8 cellular contexts compared by ENCODE assay signal in genomic region chr3:97820780-97821179, GRCh38. TPM values are rescaled to one million over a fixed set of nuclear protein-coding genes. Genes with fewer than 3 reads are reported as not detected.
DNase-seq lines count a peak whose midpoint lies in the region; ATAC-seq and TF ChIP-seq lines count a peak whose summit lies in the region.

No MANE protein-coding gene starts in this region.

- intact Hi-C loops in activated CD4-positive, alpha-beta T cell treated with anti-CD3 and anti-CD28 coated beads for 36 hours (cut with DNase I, micrococcal nuclease), result loop anchor here (1.0 to 10.0 kb wide), 8 partner anchors 27 to 1997 kb away; partner anchors contain the start of genes ARL6 (in 2 of the 2), CLDND1 (in 1 of the 2), CMSS1 (in 1 of the 2) and CPOX (in 1 of the 2)
- intact Hi-C loops in activated CD4-positive, alpha-beta memory T cell treated with anti-CD3 and anti-CD28 coated beads for 36 hours (cut with micrococcal nuclease), result loop anchor here (2.0 kb wide), 2 partner anchors 56 to 90 kb away; partner anchors contain the start of gene ARL6

- H3K4me1 Mint-ChIP-seq in activated CD4-positive, alpha-beta T cell treated with anti-CD3 and anti-CD28 coated beads for 36 hours, result peaks cover 21% of the 10 kb centered on the region
- H3K4me1 Mint-ChIP-seq in activated CD4-positive, alpha-beta memory T cell treated with anti-CD3 and anti-CD28 coated beads for 36 hours (ENCODE audit: low read depth), result peaks cover 20% of the 10 kb centered on the region
- peaks cover 46% of the 10 kb centered on the region for H3K4me1 Mint-ChIP-seq in glutamatergic neuron (ENCODE audit: low read depth, unreplicated experiment)
- peaks cover 23% of the 10 kb centered on the region for H3K4me1 Mint-ChIP-seq in stimulated activated memory B cell treated with anti-CD40 and anti-IgM and Interleukin-4, amounts not matched to agents 10 μg/mL and 1 μg/mL and 100 μg/mL, for 72 hours

- peak overlapping the region; percentile 82 for H3K4me3 Mint-ChIP-seq in activated CD4-positive, alpha-beta T cell treated with anti-CD3 and anti-CD28 coated beads for 36 hours
- H3K4me3 Mint-ChIP-seq in activated CD4-positive, alpha-beta memory T cell treated with anti-CD3 and anti-CD28 coated beads for 36 hours, result peak overlapping the region; percentile 89
- peak overlapping the region; percentile 88 for H3K4me3 Mint-ChIP-seq in glutamatergic neuron (ENCODE audit: unreplicated experiment)
- peak overlapping the region; percentile 90 for H3K4me3 Mint-ChIP-seq in stimulated activated memory B cell treated with anti-CD40 and anti-IgM and Interleukin-4, amounts not matched to agents 10 μg/mL and 1 μg/mL and 100 μg/mL, for 72 hours

- H3K27ac Mint-ChIP-seq in activated CD4-positive, alpha-beta T cell treated with anti-CD3 and anti-CD28 coated beads for 36 hours, result no peak overlapping the region
- H3K27ac Mint-ChIP-seq in activated CD4-positive, alpha-beta memory T cell treated with anti-CD3 and anti-CD28 coated beads for 36 hours, result no peak overlapping the region
- peak overlapping the region; percentile 81 for H3K27ac Mint-ChIP-seq in glutamatergic neuron (ENCODE audit: unreplicated experiment)
- no peak overlapping the region for H3K27ac Mint-ChIP-seq in stimulated activated memory B cell treated with anti-CD40 and anti-IgM and Interleukin-4, amounts not matched to agents 10 μg/mL and 1 μg/mL and 100 μg/mL, for 72 hours

- ATAC-seq in activated CD4-positive, alpha-beta T cell treated with anti-CD3 and anti-CD28 coated beads for 36 hours, result no peak
- no peak for ATAC-seq in stimulated activated memory B cell treated with anti-CD40 and anti-IgM and Interleukin-4, amounts not matched to agents 10 μg/mL and 1 μg/mL and 100 μg/mL, for 72 hours
- no peak for ATAC-seq in HG02852 (IDR thresholded peaks at IDR 0.05; ENCODE audit: unreplicated experiment)

- POLR2A ChIA-PET in activated CD4-positive, alpha-beta T cell treated with anti-CD3 and anti-CD28 coated beads for 36 hours (lab: Charles Lee), result interaction anchor here (0.5 to 0.6 kb wide), 3 partner anchors 92 to 1081 kb away, joined by 3 to 7 read pairs (median 6); no protein-coding TSS in a partner anchor
- POLR2A ChIA-PET in activated CD4-positive, alpha-beta memory T cell treated with anti-CD3 and anti-CD28 coated beads for 36 hours (lab: Charles Lee), result interaction anchor here (0.9 to 2.0 kb wide), 5 partner anchors 52 to 206 kb away, joined by 3 to 6 read pairs (median 3); partner anchors contain the start of gene ARL6

- peak; percentile 8 for DNase-seq in activated CD4-positive, alpha-beta T cell treated with anti-CD3 and anti-CD28 coated beads for 36 hours
- no peak for DNase-seq in activated CD4-positive, alpha-beta T cell treated with anti-CD3 and anti-CD28 coated beads, Interleukin-2, amount 50 U/mL, for 1 hour
- no peak for DNase-seq in activated CD4-positive, alpha-beta memory T cell treated with anti-CD3 and anti-CD28 coated beads for 36 hours
- DNase-seq in glutamatergic neuron (no peak), germinal center (ENCODE audit: low spot score) (no peak), islet precursor cell (no peak)

- no peak for TF ChIP-seq CTCF in glutamatergic neuron (IDR thresholded peaks at IDR 0.05; ENCODE audit: partially characterized antibody, unreplicated experiment)

- H3K9me3 Mint-ChIP-seq in activated CD4-positive, alpha-beta T cell treated with anti-CD3 and anti-CD28 coated beads for 36 hours (ENCODE audit: low read depth), result no peaks in the 10 kb centered on the region
- no peaks in the 10 kb centered on the region for H3K9me3 Mint-ChIP-seq in activated CD4-positive, alpha-beta memory T cell treated with anti-CD3 and anti-CD28 coated beads for 36 hours
- H3K9me3 Mint-ChIP-seq in glutamatergic neuron (ENCODE audit: unreplicated experiment), result peaks cover 23% of the 10 kb centered on the region
- H3K9me3 Mint-ChIP-seq in stimulated activated memory B cell treated with anti-CD40 and anti-IgM and Interleukin-4, amounts not matched to agents 10 μg/mL and 1 μg/mL and 100 μg/mL, for 72 hours, result no peaks in the 10 kb centered on the region

- CTCF ChIA-PET in activated CD4-positive, alpha-beta T cell treated with anti-CD3 and anti-CD28 coated beads for 36 hours (lab: Charles Lee), result interaction anchor here (0.6 to 2.4 kb wide), 10 partner anchors 17 to 1193 kb away, joined by 3 to 7 read pairs (median 3); no protein-coding TSS in a partner anchor
- CTCF ChIA-PET in activated CD4-positive, alpha-beta memory T cell treated with anti-CD3 and anti-CD28 coated beads for 36 hours (lab: Charles Lee), result interaction anchor here (0.7 to 3.7 kb wide), 6 partner anchors 8 to 206 kb away, joined by 3 to 23 read pairs (median 5); no protein-coding TSS in a partner anchor

- no peaks in the 10 kb centered on the region for H3K36me3 Mint-ChIP-seq in activated CD4-positive, alpha-beta T cell treated with anti-CD3 and anti-CD28 coated beads for 36 hours (ENCODE audit: low read depth)
- no peaks in the 10 kb centered on the region for H3K36me3 Mint-ChIP-seq in activated CD4-positive, alpha-beta memory T cell treated with anti-CD3 and anti-CD28 coated beads for 36 hours
- H3K36me3 Mint-ChIP-seq in glutamatergic neuron (ENCODE audit: unreplicated experiment), result peaks cover 8% of the 10 kb centered on the region
- H3K36me3 Mint-ChIP-seq in stimulated activated memory B cell treated with anti-CD40 and anti-IgM and Interleukin-4, amounts not matched to agents 10 μg/mL and 1 μg/mL and 100 μg/mL, for 72 hours, result no peaks in the 10 kb centered on the region

- H3K27me3 Mint-ChIP-seq in activated CD4-positive, alpha-beta T cell treated with anti-CD3 and anti-CD28 coated beads for 36 hours, result peaks cover 29% of the 10 kb centered on the region
- H3K27me3 Mint-ChIP-seq in activated CD4-positive, alpha-beta memory T cell treated with anti-CD3 and anti-CD28 coated beads for 36 hours, result peaks cover 9% of the 10 kb centered on the region
- H3K27me3 Mint-ChIP-seq in glutamatergic neuron (ENCODE audit: unreplicated experiment), result peaks cover 13% of the 10 kb centered on the region
- H3K27me3 Mint-ChIP-seq in stimulated activated memory B cell treated with anti-CD40 and anti-IgM and Interleukin-4, amounts not matched to agents 10 μg/mL and 1 μg/mL and 100 μg/mL, for 72 hours, result peaks cover 43% of the 10 kb centered on the region

RNA-seq across cellular contexts. Expression of gene CRYBG3, which starts 1.0 kb away (rescaled TPM):
- 1 to 10 TPM; 4.2 to 4.9 TPM for total RNA-seq in activated CD4-positive, alpha-beta T cell treated with anti-CD3 and anti-CD28 coated beads for 36 hours
- 1 to 10 TPM; 6.4 to 6.9 TPM for total RNA-seq in activated CD4-positive, alpha-beta memory T cell treated with anti-CD3 and anti-CD28 coated beads for 36 hours
- total RNA-seq in glutamatergic neuron (ENCODE audit: unreplicated experiment), result 89.5 TPM

RNA-seq across cellular contexts. Expression of gene ARL6, which starts 56.2 kb away (rescaled TPM):
- total RNA-seq in activated CD4-positive, alpha-beta T cell treated with anti-CD3 and anti-CD28 coated beads for 36 hours, result 1 to 10 TPM; 6.9 TPM
- total RNA-seq in activated CD4-positive, alpha-beta memory T cell treated with anti-CD3 and anti-CD28 coated beads for 36 hours, result 1 to 10 TPM; 3.9 to 6.1 TPM
- total RNA-seq in glutamatergic neuron (ENCODE audit: unreplicated experiment), result 9.6 TPM

Comparison
In these comparisons a context has a peak if more than half of its experiments do, and no peak if none do; other contexts are left out.
1. RNA of gene CRYBG3, which starts 1.0 kb away (total RNA-seq): 89.5 TPM in glutamatergic neuron (single experiment); 6.4 to 6.9 TPM in activated CD4-positive, alpha-beta memory T cell treated with anti-CD3 and anti-CD28 coated beads for 36 hours and 4.2 to 4.9 TPM in activated CD4-positive, alpha-beta T cell treated with anti-CD3 and anti-CD28 coated beads for 36 hours; every median in the first group is over 10 times any median in the second.
2. Peak in every context shown above with its lines, with median percentiles within 50 percentile points of each other: H3K4me3 Mint-ChIP-seq.